19 cellular contexts compared by ENCODE assay signal in the genomic region with DNA sequence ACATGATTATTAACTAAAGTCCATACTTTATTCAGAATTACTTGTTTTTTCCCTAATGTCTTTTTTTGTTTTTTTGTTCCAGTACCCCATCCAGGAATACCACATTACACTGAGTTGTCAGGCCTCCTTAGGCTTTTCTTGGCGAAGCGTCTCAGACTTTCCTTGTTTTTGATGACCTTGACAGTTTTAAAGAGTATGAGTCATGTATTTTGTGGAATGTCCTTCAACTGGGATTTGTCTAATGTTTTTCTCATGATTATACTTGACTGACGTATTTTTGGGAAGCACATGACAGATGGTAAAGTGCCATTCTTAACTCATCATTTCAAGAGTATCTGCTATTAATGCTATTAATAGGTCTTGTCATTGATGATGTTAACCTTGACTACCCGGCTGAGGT. TPM values are rescaled to one million over a fixed set of nuclear protein-coding genes. Genes with fewer than 3 reads are reported as not detected.
DNase-seq lines count a peak whose midpoint lies in the region; ATAC-seq and TF ChIP-seq lines count a peak whose summit lies in the region.
"Had no signal": no experiment of that assay in that cellular context is flagged by ENCODE, and none has a peak within 500 bp of the region (broad histone marks: within the 10 kb centered on the region; RNA-seq: fewer than 3 reads in every experiment).

No MANE protein-coding gene starts in this region.

- no peak for ATAC-seq in omental fat pad (ENCODE audit: low FRiP score)
- ATAC-seq in HG03520 (IDR thresholded peaks at IDR 0.05; ENCODE audit: unreplicated experiment), result no peak
- no peak for ATAC-seq in upper lobe of right lung
- ATAC-seq: GM23338 had no signal

- H3K4me2 ChIP-seq in skeletal muscle satellite cell (ENCODE audit: low read length), result peak overlapping the region; percentile 7
- H3K4me2 ChIP-seq: GM23338 had no signal

- H3K9me3 ChIP-seq in skeletal muscle satellite cell (replicated peaks; ENCODE audit: low read length) (no peaks in the 10 kb centered on the region), upper lobe of right lung (no peaks in the 10 kb centered on the region)
- H3K9me3 ChIP-seq: sigmoid colon, SJCRH30 had no signal

- no peak overlapping the region for H3K4me3 ChIP-seq in fibroblast of mammary gland (ENCODE audit: control insufficient read depth, low read depth, low read length)
- no peak overlapping the region for H3K4me3 ChIP-seq in skeletal muscle satellite cell (ENCODE audit: low read length)
- no peak overlapping the region for H3K4me3 ChIP-seq in upper lobe of right lung
- H3K4me3 ChIP-seq: GM23338, sigmoid colon, SJCRH30 had no signal

- H3K4me1 ChIP-seq in skeletal muscle satellite cell (ENCODE audit: control insufficient read depth, insufficient read depth, low read length), result peaks cover 13% of the 10 kb centered on the region
- H3K4me1 ChIP-seq in upper lobe of right lung, result no peaks in the 10 kb centered on the region
- H3K4me1 ChIP-seq: sigmoid colon had no signal

- H3K27me3 ChIP-seq in skeletal muscle satellite cell (ENCODE audit: control insufficient read depth, insufficient read depth, low read length), result no peaks in the 10 kb centered on the region
- no peaks in the 10 kb centered on the region for H3K27me3 ChIP-seq in upper lobe of right lung
- H3K27me3 ChIP-seq: sigmoid colon, SJCRH30 had no signal

- DNase-seq in GM03348 (ENCODE audit: low spot score) (peak; percentile 7), RKO (ENCODE audit: low spot score) (peak; percentile 19), fibroblast of mammary gland (ENCODE audit: low read depth) (peak; percentile 88), NAMALWA (ENCODE audit: low spot score) (no peak), omental fat pad (ENCODE audit: low spot score) (no peak), upper lobe of right lung (no peak)
- DNase-seq: activated CD4-positive, alpha-beta memory T cell treated with anti-CD3 and anti-CD28 coated beads for 36 hours; CD4-positive, alpha-beta T cell; endodermal cell; naive B cell; NCI-H2029 treated with DMSO at 0.1 percent for 48 hours; sigmoid colon; SJCRH30; stimulated activated naive CD4-positive, alpha-beta T cell had no signal

- H3K27ac ChIP-seq in upper lobe of right lung, result no peak overlapping the region
- H3K27ac ChIP-seq: HL-60, sigmoid colon, SJCRH30 had no signal

- no peak for TF ChIP-seq CTCF in fibroblast of mammary gland (conservative IDR thresholded peaks at IDR 0.05; ENCODE audit: control insufficient read depth, insufficient read depth, low read depth, low read length)
- no peak for TF ChIP-seq CTCF in omental fat pad (IDR thresholded peaks at IDR 0.05)
- TF ChIP-seq CTCF in upper lobe of right lung (IDR thresholded peaks at IDR 0.05), result no peak

- H3K9ac ChIP-seq in skeletal muscle satellite cell (ENCODE audit: low read depth, low read length), result peak overlapping the region; percentile 20

- intact Hi-C loops in upper lobe of right lung (cut with DNase I), result no loop called here

- H3K36me3 ChIP-seq in skeletal muscle satellite cell (ENCODE audit: insufficient read depth, low read length) (no peaks in the 10 kb centered on the region), upper lobe of right lung (no peaks in the 10 kb centered on the region)
- H3K36me3 ChIP-seq: sigmoid colon, SJCRH30 had no signal

RNA-seq across cellular contexts. Expression of a gene that starts 23.6 kb away (rescaled TPM):
- 6.1 and 7.4 TPM in 2 replicates for total RNA-seq in skeletal muscle satellite cell (2012; rRNA removed)
- total RNA-seq in omental fat pad, result 10 to 100 TPM; 10.9 to 60.8 (median 19.3) TPM
- 3.4 TPM for total RNA-seq in upper lobe of right lung
- total RNA-seq: G401 had no signal

Comparison
In these comparisons a context has a peak if more than half of its experiments do, and no peak if none do; other contexts are left out.
1. DNase-seq: peak in GM03348 (single experiment), RKO (single experiment) and fibroblast of mammary gland (single experiment); none in NAMALWA (single experiment), omental fat pad (single experiment) and upper lobe of right lung (single experiment).